8 cellular contexts compared by ENCODE assay signal in the genomic region with DNA sequence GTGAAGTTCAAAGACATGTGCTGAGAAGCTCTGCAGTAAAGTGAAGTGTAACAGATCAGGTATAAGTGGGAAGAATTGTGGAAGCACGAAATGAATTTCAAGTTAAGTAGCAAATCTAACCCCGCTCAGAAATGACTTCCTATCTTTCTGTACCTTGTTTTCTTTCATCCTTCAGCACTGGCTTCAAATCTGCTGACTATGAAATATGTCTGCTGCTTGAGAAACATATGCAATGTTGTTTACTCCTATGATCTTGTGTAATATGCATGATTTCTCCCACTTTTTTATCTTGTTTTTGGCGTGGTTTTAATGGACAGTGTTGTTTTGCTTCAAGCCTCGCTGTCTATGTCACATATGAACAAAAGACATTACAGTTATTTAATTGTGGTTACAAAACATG.
"Had no signal": no experiment of that assay in that cellular context is flagged by ENCODE, and none has a peak within 500 bp of the region (broad histone marks: within the 10 kb centered on the region; RNA-seq: fewer than 3 reads in every experiment).

No MANE protein-coding gene starts in this region.

- DNase-seq: H9, HCEC 1CT, Kasumi-1, KG1 had no signal

- H2AFZ ChIP-seq: GM23338 had no signal

- FAIRE-seq: H1, H54 had no signal

- ATAC-seq: GM23338 had no signal

- H3K4me3 ChIP-seq: GM23338 had no signal

- H3K4me2 ChIP-seq: GM23338 had no signal

- H3K27ac ChIP-seq: HL-60 had no signal
